In genomic region chrX:154374361-154375155, GRCh38 we compare ENCODE assay signal across 8 cellular contexts. TPM values are rescaled to one million over a fixed set of nuclear protein-coding genes. Genes with fewer than 3 reads are reported as not detected.
A peak's percentile ranks its signal among the peaks of the same experiment; 100 is the strongest.
DNase-seq lines count a peak whose midpoint lies in the region; ATAC-seq and TF ChIP-seq lines count a peak whose summit lies in the region.

A gene with protein sequence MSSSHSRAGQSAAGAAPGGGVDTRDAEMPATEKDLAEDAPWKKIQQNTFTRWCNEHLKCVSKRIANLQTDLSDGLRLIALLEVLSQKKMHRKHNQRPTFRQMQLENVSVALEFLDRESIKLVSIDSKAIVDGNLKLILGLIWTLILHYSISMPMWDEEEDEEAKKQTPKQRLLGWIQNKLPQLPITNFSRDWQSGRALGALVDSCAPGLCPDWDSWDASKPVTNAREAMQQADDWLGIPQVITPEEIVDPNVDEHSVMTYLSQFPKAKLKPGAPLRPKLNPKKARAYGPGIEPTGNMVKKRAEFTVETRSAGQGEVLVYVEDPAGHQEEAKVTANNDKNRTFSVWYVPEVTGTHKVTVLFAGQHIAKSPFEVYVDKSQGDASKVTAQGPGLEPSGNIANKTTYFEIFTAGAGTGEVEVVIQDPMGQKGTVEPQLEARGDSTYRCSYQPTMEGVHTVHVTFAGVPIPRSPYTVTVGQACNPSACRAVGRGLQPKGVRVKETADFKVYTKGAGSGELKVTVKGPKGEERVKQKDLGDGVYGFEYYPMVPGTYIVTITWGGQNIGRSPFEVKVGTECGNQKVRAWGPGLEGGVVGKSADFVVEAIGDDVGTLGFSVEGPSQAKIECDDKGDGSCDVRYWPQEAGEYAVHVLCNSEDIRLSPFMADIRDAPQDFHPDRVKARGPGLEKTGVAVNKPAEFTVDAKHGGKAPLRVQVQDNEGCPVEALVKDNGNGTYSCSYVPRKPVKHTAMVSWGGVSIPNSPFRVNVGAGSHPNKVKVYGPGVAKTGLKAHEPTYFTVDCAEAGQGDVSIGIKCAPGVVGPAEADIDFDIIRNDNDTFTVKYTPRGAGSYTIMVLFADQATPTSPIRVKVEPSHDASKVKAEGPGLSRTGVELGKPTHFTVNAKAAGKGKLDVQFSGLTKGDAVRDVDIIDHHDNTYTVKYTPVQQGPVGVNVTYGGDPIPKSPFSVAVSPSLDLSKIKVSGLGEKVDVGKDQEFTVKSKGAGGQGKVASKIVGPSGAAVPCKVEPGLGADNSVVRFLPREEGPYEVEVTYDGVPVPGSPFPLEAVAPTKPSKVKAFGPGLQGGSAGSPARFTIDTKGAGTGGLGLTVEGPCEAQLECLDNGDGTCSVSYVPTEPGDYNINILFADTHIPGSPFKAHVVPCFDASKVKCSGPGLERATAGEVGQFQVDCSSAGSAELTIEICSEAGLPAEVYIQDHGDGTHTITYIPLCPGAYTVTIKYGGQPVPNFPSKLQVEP (N-terminal part only) (minus strand): TSS chrX:154374634. CDS start chrX:154371245, 3,389 bp downstream.

- H3K4me3 ChIP-seq in A673 (ENCODE audit: low read depth, low read length, poor library complexity, severe bottlenecking): peak within 1 kb of the TSS; percentile 46
- H3K4me3 ChIP-seq in esophagus (ENCODE audit: low read depth in 1 of 2, low read length in 2 of 2): peak within 1 kb of the TSS; percentile 43 to 51
- H3K4me3 ChIP-seq in naive thymus-derived CD4-positive, alpha-beta T cell (ENCODE audit: low read length): peak within 1 kb of the TSS; percentile 51

- no peak for ATAC-seq in naive thymus-derived CD4-positive, alpha-beta T cell
- ATAC-seq in GM18858 (IDR thresholded peaks at IDR 0.05; ENCODE audit: unreplicated experiment): no peak

- H3K27me3 ChIP-seq in A673 (replicated peaks; ENCODE audit: insufficient read depth, low read depth, low read length, poor library complexity) (no peaks in the 10 kb centered on the region), esophagus (ENCODE audit: control insufficient read depth in 1 of 2, insufficient read depth in 2 of 2, low read length in 2 of 2) (no peaks in the 10 kb centered on the region)
- no peaks in the 10 kb centered on the region for H3K27me3 ChIP-seq in naive thymus-derived CD4-positive, alpha-beta T cell (ENCODE audit: control insufficient read depth in 2 of 2, insufficient read depth in 2 of 2, low read length in 2 of 2)

- DNase-seq in A673 (ENCODE audit: low spot score) (no peak), GM13977 (ENCODE audit: low spot score) (peak; percentile 64), ACHN (no peak), UCSD-AML1 (lab: John Stamatoyannopoulos, UW; ENCODE audit: unreplicated experiment) (no peak)
- peak in 1 of 9 donors; percentile 40 for DNase-seq in naive thymus-derived CD4-positive, alpha-beta T cell

- H3K4me1 ChIP-seq in A673 (ENCODE audit: insufficient read depth, low read length, poor library complexity, severe bottlenecking): peaks cover 16% of the 10 kb centered on the region
- H3K4me1 ChIP-seq in esophagus (ENCODE audit: control insufficient read depth in 2 of 2, insufficient read depth in 2 of 2, low read length in 1 of 2): peaks cover 0 to 4% of the 10 kb centered on the region in 2 donors
- peaks cover 10 to 26% of the 10 kb centered on the region in 2 donors for H3K4me1 ChIP-seq in naive thymus-derived CD4-positive, alpha-beta T cell (ENCODE audit: control insufficient read depth in 2 of 2, insufficient read depth in 2 of 2, low read length in 2 of 2)

- 3 to 29% methylated on average over 72 to 93 of the region's 93 CpGs for WGBS in esophagus, 2 donors

- H3K36me3 ChIP-seq in A673 (ENCODE audit: insufficient read depth, low read length, poor library complexity, severe bottlenecking) (no peaks in the 10 kb centered on the region), esophagus (ENCODE audit: control insufficient read depth in 2 of 2, insufficient read depth in 2 of 2, low read length in 1 of 2) (no peaks in the 10 kb centered on the region)
- no peaks in the 10 kb centered on the region for H3K36me3 ChIP-seq in naive thymus-derived CD4-positive, alpha-beta T cell (ENCODE audit: control insufficient read depth in 2 of 3, insufficient read depth in 3 of 3, low read length in 3 of 3)

- peaks cover 0 to 17% (median 7%) of the 10 kb centered on the region in 7 donors for H3K4me1 Mint-ChIP-seq in naive thymus-derived CD4-positive, alpha-beta T cell

- H3K27me3 Mint-ChIP-seq in naive thymus-derived CD4-positive, alpha-beta T cell: no peaks in the 10 kb centered on the region

- intact Hi-C loops in A673 (cut with micrococcal nuclease; ENCODE audit: unreplicated experiment): no loop called here
- intact Hi-C loops in T-helper 1 cell treated with Interleukin-12 subunit alpha and Interleukin-12 subunit beta and Interleukin-4 antibody, amounts not matched to agents 30 ng/mL and 1 ng/mL, for 36 hours (cut with micrococcal nuclease): loop anchor here (5.0 to 10.0 kb wide), 3 partner anchors 402 to 650 kb away; partner anchors contain the start of genes ABCD1, ARHGAP4, BCAP31 and HCFC1
- intact Hi-C loops in naive thymus-derived CD4-positive, alpha-beta T cell (cut with micrococcal nuclease): loop anchor here (5.0 to 10.0 kb wide), 5 partner anchors 140 to 652 kb away; partner anchors contain the start of genes ARHGAP4 (in 2 of the 2), ABCD1 (in 1 of the 2), BCAP31 (in 1 of the 2) and FAM3A (in 1 of the 2)

- peak within 1 kb of the TSS in 2 of 9 donors; percentile 56 to 62 for H3K27ac Mint-ChIP-seq in naive thymus-derived CD4-positive, alpha-beta T cell

- peak within 1 kb of the TSS; percentile 53 to 85 (median 56) for H3K4me3 Mint-ChIP-seq in naive thymus-derived CD4-positive, alpha-beta T cell

- POLR2A ChIA-PET in A673 (lab: Charles Lee; ENCODE audit: low non-redundant PET): no interaction called here
- POLR2A ChIA-PET in naive thymus-derived CD4-positive, alpha-beta T cell (lab: Charles Lee): interaction anchor here (0.9 to 2.1 kb wide), 7 partner anchors 9 to 157 kb away, joined by 3 to 14 read pairs (median 7); partner anchors contain the start of gene RPL10

- no peak for TF ChIP-seq CTCF in A673 (conservative IDR thresholded peaks at IDR 0.05; ENCODE audit: low read depth, low read length)
- TF ChIP-seq CTCF in GM13977 (IDR thresholded peaks at IDR 0.05; ENCODE audit: extremely low read depth, insufficient read depth, missing control alignments): peak; percentile 45

- H3K9me3 ChIP-seq in A673 (ENCODE audit: low read depth, low read length, poor library complexity, severe bottlenecking): no peaks in the 10 kb centered on the region
- H3K9me3 ChIP-seq in esophagus (ENCODE audit: control insufficient read depth in 2 of 2, insufficient read depth in 1 of 2, low read depth in 1 of 2, low read length in 1 of 2): peaks cover 0 to 8% of the 10 kb centered on the region in 2 donors
- H3K9me3 ChIP-seq in naive thymus-derived CD4-positive, alpha-beta T cell (ENCODE audit: control insufficient read depth in 2 of 3, low read length in 3 of 3): no peaks in the 10 kb centered on the region

- no peaks in the 10 kb centered on the region for H3K9me3 Mint-ChIP-seq in naive thymus-derived CD4-positive, alpha-beta T cell

- H3K36me3 Mint-ChIP-seq in naive thymus-derived CD4-positive, alpha-beta T cell: peaks cover 0 to 8% (median 0%) of the 10 kb centered on the region in 5 donors

- CTCF ChIA-PET in A673 (lab: Charles Lee): interaction anchor here (1.2 kb wide), 1 partner anchor 447 kb away, joined by 3 read pairs; no protein-coding TSS in a partner anchor
- CTCF ChIA-PET in naive thymus-derived CD4-positive, alpha-beta T cell (lab: Charles Lee): interaction anchor here (1.0 to 2.0 kb wide), 7 partner anchors 9 to 161 kb away, joined by 3 to 13 read pairs (median 4); no protein-coding TSS in a partner anchor

- BruUV-seq in A673 (replicated peaks; lab: Mats Ljungman, UMichigan): no TSS peak

- in situ Hi-C loops in GM13977 (cut with MboI; ENCODE audit: low pct_unique_long_range_greater_than_20kb, low sequenced_read_pairs, unreplicated experiment) (no loop called here), ACHN (cut with HindIII; ENCODE audit: low pct_ligation_motif_present, low pct_unique_long_range_greater_than_20kb, low sequenced_read_pairs) (no loop called here)

- H3K27ac ChIP-seq in A673 (ENCODE audit: low read depth, low read length, poor library complexity, severe bottlenecking): peak within 1 kb of the TSS; percentile 76
- H3K27ac ChIP-seq in esophagus (ENCODE audit: low read depth in 2 of 2, low read length in 1 of 2): peak within 1 kb of the TSS; percentile 88 to 92
- peak within 1 kb of the TSS; percentile 48 for H3K27ac ChIP-seq in naive thymus-derived CD4-positive, alpha-beta T cell (ENCODE audit: low read depth, low read length)

RNA-seq across cellular contexts. Expression of the gene that starts here (rescaled TPM):
- 1,123 and 1,210 TPM in 2 replicates for total RNA-seq in A673 (2021)
- 1,498 and 1,525 TPM in 2 replicates for total RNA-seq in T-helper 1 cell treated with Interleukin-12 subunit alpha and Interleukin-12 subunit beta and Interleukin-4 antibody, amounts not matched to agents 30 ng/mL and 1 ng/mL, for 36 hours
- polyA plus RNA-seq in esophagus: 100 to 1,000 TPM; 407 to 691 TPM
- 1,000 to 10,000 TPM in 2 of 5 experiments, 100 to 1,000 TPM in 3; 440 to 1,423 (median 604) TPM for total RNA-seq in naive thymus-derived CD4-positive, alpha-beta T cell
- polyA plus RNA-seq in naive thymus-derived CD4-positive, alpha-beta T cell: 100 to 1,000 TPM in 1 of 2 donors, 10 to 100 TPM in 1; 96.0 to 333 TPM
